34 cellular contexts compared by ENCODE assay signal in the genomic region with DNA sequence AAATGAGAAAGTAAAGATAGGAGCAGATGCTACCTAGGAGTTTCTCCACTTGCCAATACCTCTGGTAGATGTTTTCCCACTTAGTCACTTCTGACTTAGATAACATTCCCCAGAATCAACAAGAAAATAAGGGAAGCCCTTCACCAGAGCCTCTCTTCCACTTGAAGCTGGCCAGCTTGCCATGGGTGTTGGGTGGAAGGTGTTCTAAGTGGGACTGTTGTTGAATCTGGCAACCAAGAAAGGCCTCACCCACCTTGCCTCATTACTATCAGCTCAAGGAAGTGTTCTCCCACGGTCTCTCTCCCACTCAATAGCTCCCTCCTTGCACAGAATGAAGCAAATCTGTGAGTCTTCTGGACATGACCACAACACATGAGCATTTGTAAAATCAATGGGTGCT.
"Had no signal": no experiment of that assay in that cellular context is flagged by ENCODE, and none has a peak within 500 bp of the region (broad histone marks: within the 10 kb centered on the region; RNA-seq: fewer than 3 reads in every experiment).

No MANE protein-coding gene starts in this region.

- H3K4me1 ChIP-seq: adrenal gland, body of pancreas, breast epithelium had no signal

- H3K27me3 ChIP-seq: adrenal gland, body of pancreas, brain microvascular endothelial cell, breast epithelium had no signal

- H3K36me3 ChIP-seq: adrenal gland, brain microvascular endothelial cell, breast epithelium had no signal

- H3K27ac ChIP-seq: adrenal gland, body of pancreas, brain microvascular endothelial cell, breast epithelium, VCaP had no signal

- FAIRE-seq: astrocyte, TTC549 had no signal

- DNase-seq: activated B cell treated with CpG ODN at 0.5 μM for 24 hours; activated CD4-positive, alpha-beta memory T cell treated with anti-CD3 and anti-CD28 coated beads for 36 hours; activated CD4-positive, alpha-beta T cell treated with anti-CD3 and anti-CD28 coated beads for 4 hours; activated CD4-positive, alpha-beta T cell treated with anti-CD3 and anti-CD28 coated beads, Interleukin-2, amount 10 ng/mL, durations not matched to agents 24 days and 14 days; activated CD4-positive, alpha-beta T cell treated with anti-CD3 and anti-CD28 coated beads, Interleukin-2, amount 50 U/mL, for 1 hour; activated CD4-positive, alpha-beta T cell treated with anti-CD3 and anti-CD28 coated beads, Interleukin-2, amount 50 U/mL, for 4 hours; activated CD4-positive, CD25-positive, alpha-beta regulatory T cell treated with anti-CD3 and anti-CD28 coated beads, Interleukin-2, amount 50 U/mL, for 72 hours; activated CD8-positive, alpha-beta memory T cell treated with anti-CD3 and anti-CD28 coated beads, Interleukin-2, amount 50 U/mL, for 4 hours; activated CD8-positive, alpha-beta T cell treated with anti-CD3 and anti-CD28 coated beads for 36 hours; activated effector memory CD4-positive, alpha-beta T cell treated with anti-CD3 and anti-CD28 coated beads, Interleukin-2, amount 50 U/mL, for 16 hours; activated gamma-delta T cell treated with Interleukin-2 at 50 U/mL for 16 hours; activated naive CD4-positive, alpha-beta T cell; activated naive CD4-positive, alpha-beta T cell treated with anti-CD3 and anti-CD28 coated beads for 36 hours; activated naive CD4-positive, alpha-beta T cell treated with anti-CD3 and anti-CD28 coated beads, Interleukin-2, amount 50 U/mL, for 16 hours; activated naive CD8-positive, alpha-beta T cell treated with anti-CD3 and anti-CD28 coated beads for 36 hours; activated T-cell treated with anti-CD3 and anti-CD28 coated beads for 4 hours; activated T-cell treated with anti-CD3 and anti-CD28 coated beads, Interleukin-2, amount 50 U/mL, for 1 hour; activated T-cell treated with anti-CD3 and anti-CD28 coated beads, Interleukin-2, amount 50 U/mL, for 4 hours; activated T-cell treated with anti-CD3 and anti-CD28 coated beads, Interleukin-2, amount 50 U/mL, for 72 hours; adrenal gland; amniotic stem cell; aorta; body of pancreas; brain microvascular endothelial cell; central memory CD4-positive, alpha-beta T cell; T-helper 1 cell; T-helper 2 cell; T-helper 9 cell had no signal

- ATAC-seq: activated CD8-positive, alpha-beta T cell treated with anti-CD3 and anti-CD28 coated beads for 36 hours; activated naive CD4-positive, alpha-beta T cell treated with anti-CD3 and anti-CD28 coated beads, Interleukin-2, amount 50 U/mL, for 72 hours; activated T-cell treated with anti-CD3 and anti-CD28 coated beads, Interleukin-2, amount 50 U/mL, for 4 hours; activated T-cell treated with anti-CD3 and anti-CD28 coated beads, Interleukin-2, amount 50 U/mL, for 72 hours; activated T-helper 17 cell treated with anti-CD3 and anti-CD28 coated beads, Interleukin-2, amount 50 U/mL, for 72 hours; body of pancreas had no signal

- H3K4me3 ChIP-seq: adrenal gland, body of pancreas, breast epithelium had no signal
